10 cellular contexts compared by ENCODE assay signal in the genomic region with DNA sequence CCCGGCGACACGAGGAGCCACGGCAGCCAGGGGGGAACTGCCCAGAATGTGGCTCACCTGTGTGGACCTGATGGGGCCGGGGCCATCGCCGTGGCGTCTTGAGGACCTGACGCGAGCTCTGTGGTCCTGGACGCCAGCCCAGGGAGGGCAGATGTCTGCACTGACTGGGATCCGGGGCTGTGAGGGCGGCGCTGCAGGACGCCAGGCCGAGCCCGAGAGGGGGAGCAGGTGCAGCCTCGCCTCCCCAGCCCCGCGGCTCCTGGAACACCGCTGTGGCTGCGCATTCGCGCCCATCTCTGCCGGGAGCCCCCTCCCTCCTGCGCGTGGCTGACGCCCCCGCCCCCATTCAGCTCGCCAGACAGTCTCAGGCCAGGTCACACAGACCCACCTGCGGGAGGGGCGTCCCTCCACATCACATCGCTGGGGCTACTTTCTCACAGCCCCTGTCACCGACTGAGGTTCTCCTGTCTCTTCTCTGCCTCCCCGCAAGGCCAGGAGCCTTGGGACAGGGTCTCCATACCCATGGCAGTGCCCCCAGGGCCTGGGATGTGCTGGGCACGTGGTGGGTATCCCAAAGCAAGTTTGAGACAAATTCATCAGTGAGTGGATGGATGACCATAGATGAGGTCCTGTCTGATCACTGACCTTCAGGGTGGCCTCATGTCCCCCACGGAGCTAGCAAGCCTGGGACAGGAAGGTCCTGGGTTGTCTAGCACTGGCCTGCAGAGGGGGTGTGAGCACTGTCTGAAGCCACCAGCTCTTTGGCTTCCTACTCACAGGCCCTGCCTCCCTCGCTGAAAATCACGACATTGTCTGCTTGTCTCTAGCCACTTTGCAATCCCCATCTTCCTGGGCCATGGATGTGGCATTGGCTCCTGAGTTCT. TPM values are rescaled to one million over a fixed set of nuclear protein-coding genes. Genes with fewer than 3 reads are reported as not detected.
DNase-seq lines count a peak whose midpoint lies in the region; ATAC-seq and TF ChIP-seq lines count a peak whose summit lies in the region.
"Had no signal": no experiment of that assay in that cellular context is flagged by ENCODE, and none has a peak within 500 bp of the region (broad histone marks: within the 10 kb centered on the region; RNA-seq: fewer than 3 reads in every experiment).

No MANE protein-coding gene starts in this region.

- H3K4me1 Mint-ChIP-seq in stimulated activated memory B cell treated with anti-CD40 and anti-IgM and Interleukin-4, amounts not matched to agents 10 μg/mL and 1 μg/mL and 100 μg/mL, for 72 hours, result no peaks in the 10 kb centered on the region
- no peaks in the 10 kb centered on the region for H3K4me1 Mint-ChIP-seq in HFFc6 (ENCODE audit: low read depth)

- DNase-seq in NCI-H2227 (lab: John Stamatoyannopoulos, UW; ENCODE audit: unreplicated experiment) (peak; percentile 11), NCI-H2227 treated with DMSO at 0.1 percent for 48 hours (lab: John Stamatoyannopoulos, UW) (no peak), NCI-H69 (lab: John Stamatoyannopoulos, UW) (peak; percentile 81), left cardiac atrium (no peak), HFFc6 (no peak), ureter (ENCODE audit: low spot score) (no peak)
- DNase-seq: stimulated activated CD4-positive, alpha-beta T cell treated with anti-CD3 and anti-CD28 coated beads, Interleukin-2, amount 100 ng/mL, for 24 hours had no signal

- H3K27ac Mint-ChIP-seq in stimulated activated memory B cell treated with anti-CD40 and anti-IgM and Interleukin-4, amounts not matched to agents 10 μg/mL and 1 μg/mL and 100 μg/mL, for 72 hours, result no peak overlapping the region
- H3K27ac Mint-ChIP-seq in HFFc6, result no peak overlapping the region

- ATAC-seq in left cardiac atrium (peak; percentile 45 to 47), HG02970 (IDR thresholded peaks at IDR 0.05; ENCODE audit: low FRiP score, unreplicated experiment) (no peak)
- peak; percentile 50 for ATAC-seq in stimulated activated memory B cell treated with anti-CD40 and anti-IgM and Interleukin-4, amounts not matched to agents 10 μg/mL and 1 μg/mL and 100 μg/mL, for 72 hours
- ATAC-seq: GM12878 had no signal

- no peaks in the 10 kb centered on the region for H3K36me3 Mint-ChIP-seq in stimulated activated memory B cell treated with anti-CD40 and anti-IgM and Interleukin-4, amounts not matched to agents 10 μg/mL and 1 μg/mL and 100 μg/mL, for 72 hours
- no peaks in the 10 kb centered on the region for H3K36me3 Mint-ChIP-seq in HFFc6 (ENCODE audit: low read depth)

- peaks cover 13% of the 10 kb centered on the region for H3K27me3 Mint-ChIP-seq in stimulated activated memory B cell treated with anti-CD40 and anti-IgM and Interleukin-4, amounts not matched to agents 10 μg/mL and 1 μg/mL and 100 μg/mL, for 72 hours
- H3K27me3 Mint-ChIP-seq in HFFc6 (ENCODE audit: insufficient read depth), result peaks cover 4% of the 10 kb centered on the region

- peaks cover 11% of the 10 kb centered on the region for H3K9me3 Mint-ChIP-seq in stimulated activated memory B cell treated with anti-CD40 and anti-IgM and Interleukin-4, amounts not matched to agents 10 μg/mL and 1 μg/mL and 100 μg/mL, for 72 hours
- H3K9me3 Mint-ChIP-seq in HFFc6, result peaks cover 29% of the 10 kb centered on the region

- intact Hi-C loops in left cardiac atrium (cut with DNase I), result no loop called here

- TF ChIP-seq CTCF in HFFc6 (IDR thresholded peaks at IDR 0.05), result no peak

- no peak overlapping the region for H3K4me3 Mint-ChIP-seq in stimulated activated memory B cell treated with anti-CD40 and anti-IgM and Interleukin-4, amounts not matched to agents 10 μg/mL and 1 μg/mL and 100 μg/mL, for 72 hours
- no peak overlapping the region for H3K4me3 Mint-ChIP-seq in HFFc6

RNA-seq across cellular contexts. Expression of a gene that starts 47.3 kb away (rescaled TPM):
- under 1 TPM; 0.65 TPM for total RNA-seq in left cardiac atrium
- not detected for total RNA-seq in HFFc6 (2021; fragmentation: NEBNext Ultra II Directional; extraction: Animal tissue kit (Norgen Biotek cat#: 25700))
- total RNA-seq in ureter, result not detected
- total RNA-seq: GM12878 had no signal

Comparison
In these comparisons a context has a peak if more than half of its experiments do, and no peak if none do; other contexts are left out.
1. DNase-seq: peak in NCI-H2227 (single experiment) and NCI-H69 (single experiment); none in NCI-H2227 treated with DMSO at 0.1 percent for 48 hours (single experiment), left cardiac atrium (single experiment), HFFc6 (single experiment) and ureter (single experiment).